Comparison of ENCODE assay signal across 1 cellular context in genomic region chr6:117615981-117616961, GRCh38.
TF ChIP-seq lines count a peak whose summit lies in the region.

No MANE protein-coding gene starts in this region.

TF ChIP-seq in SK-N-SH treated with all-trans-retinoic acid at 6 μM for 48 hours, 23 proteins besides CTCF, POLR2A, EP300 and RAD21 (continued from another document):
- TF ChIP-seq CSRNP3 (CRISPR knock-in tag; IDR thresholded peaks at IDR 0.05) (no peak), ISL1 (CRISPR knock-in tag; IDR thresholded peaks at IDR 0.05) (no peak), ZNF70 (CRISPR knock-in tag; IDR thresholded peaks at IDR 0.05) (no peak), ZFP30 (CRISPR knock-in tag; IDR thresholded peaks at IDR 0.05) (no peak), TSHZ2 (CRISPR knock-in tag; IDR thresholded peaks at IDR 0.05) (no peak), CREB5 (CRISPR knock-in tag; IDR thresholded peaks at IDR 0.05; ENCODE audit: low read depth) (no peak), TOX (CRISPR knock-in tag; IDR thresholded peaks at IDR 0.05; ENCODE audit: borderline replicate concordance) (no peak), OSR1 (CRISPR knock-in tag; IDR thresholded peaks at IDR 0.05) (no peak), BACH2 (CRISPR knock-in tag; IDR thresholded peaks at IDR 0.05; ENCODE audit: borderline replicate concordance) (no peak)
